In the genomic region with DNA sequence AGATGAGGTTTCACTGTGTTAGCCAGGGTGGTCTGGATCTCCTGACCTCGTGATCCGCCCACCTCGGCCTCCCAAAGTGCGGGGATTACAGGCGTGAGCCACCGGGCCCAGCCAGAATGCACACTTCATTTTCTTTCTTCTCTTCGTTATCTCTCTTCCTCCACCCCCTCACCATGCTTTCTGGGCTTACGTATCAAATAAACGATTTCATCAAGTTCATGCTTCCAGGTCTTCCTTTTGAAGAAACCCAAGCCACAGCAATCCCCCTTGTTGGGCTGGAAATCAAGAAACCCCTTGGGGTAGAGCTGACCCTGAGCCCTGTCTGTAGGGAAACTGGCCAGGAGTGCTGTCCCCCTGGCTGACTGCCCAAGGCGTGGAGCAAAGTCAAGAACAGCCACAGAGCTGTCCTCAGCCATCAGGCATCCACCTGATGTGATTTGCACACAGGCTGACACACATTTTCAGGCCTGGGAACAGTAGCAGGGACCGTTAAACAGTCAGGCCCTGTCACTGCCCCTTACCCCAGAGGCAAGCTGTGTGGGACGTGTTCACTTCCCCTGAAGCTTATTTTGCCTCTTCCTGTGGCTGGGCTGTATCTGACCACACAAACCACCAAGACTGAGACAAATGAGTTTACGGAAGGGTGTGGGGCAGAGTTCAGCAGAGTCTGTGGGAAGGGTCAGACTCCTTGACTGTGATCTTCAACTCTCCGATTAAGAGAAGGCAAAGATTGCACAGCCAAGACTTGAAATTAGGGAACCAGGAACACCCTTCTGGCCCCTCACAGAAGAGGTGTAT, we compare ENCODE assay signal across 9 cellular contexts. TPM values are rescaled to one million over a fixed set of nuclear protein-coding genes. Genes with fewer than 3 reads are reported as not detected.
DNase-seq lines count a peak whose midpoint lies in the region; ATAC-seq and TF ChIP-seq lines count a peak whose summit lies in the region.
"Had no signal": no experiment of that assay in that cellular context is flagged by ENCODE, and none has a peak within 500 bp of the region (broad histone marks: within the 10 kb centered on the region; RNA-seq: fewer than 3 reads in every experiment).

No MANE protein-coding gene starts in this region.

- peak; percentile 99 for ATAC-seq in GM21381 (IDR thresholded peaks at IDR 0.05; ENCODE audit: unreplicated experiment)
- ATAC-seq in heart left ventricle: peak; percentile 19 to 87 (median 78)

- H3K27ac ChIP-seq in heart left ventricle: peak overlapping the region; percentile 30 to 85 (median 60)

- peaks cover 0 to 46% (median 0%) of the 10 kb centered on the region in 9 donors for H3K27me3 ChIP-seq in heart left ventricle

- peak overlapping the region; percentile 56 for H3K4me3 Mint-ChIP-seq in activated CD4-positive, alpha-beta memory T cell treated with anti-CD3 and anti-CD28 coated beads, Interleukin-2, amount 10 ng/mL, durations not matched to agents 7 days and 5 days

- peak overlapping the region; percentile 99 for H3K27ac Mint-ChIP-seq in activated CD4-positive, alpha-beta memory T cell treated with anti-CD3 and anti-CD28 coated beads, Interleukin-2, amount 10 ng/mL, durations not matched to agents 7 days and 5 days

- peak; percentile 56 for DNase-seq in EH (ENCODE audit: low read depth)
- peak in 45 of 76 experiments; percentile 2 to 79 (median 24) for DNase-seq in HUDEP-2 (lab: John Stamatoyannopoulos, UW; ENCODE audit: unreplicated experiment in 76 of 76)
- DNase-seq in activated CD4-positive, alpha-beta memory T cell treated with anti-CD3 and anti-CD28 coated beads, Interleukin-2, amount 10 ng/mL, durations not matched to agents 7 days and 5 days: peak; percentile 90
- peak in 4 of 5 donors; percentile 44 to 73 (median 66) for DNase-seq in heart left ventricle
- peak; percentile 48 to 49 for DNase-seq in stimulated activated CD4-positive, alpha-beta T cell treated with anti-CD3 and anti-CD28 coated beads, Interleukin-2, amount 100 ng/mL, for 48 hours
- no peak for DNase-seq in NCI-H128 (lab: John Stamatoyannopoulos, UW; ENCODE audit: unreplicated experiment)
- no peak for DNase-seq in NCI-H446 (lab: John Stamatoyannopoulos, UW)

- peaks cover 45% of the 10 kb centered on the region for H3K36me3 Mint-ChIP-seq in activated CD4-positive, alpha-beta memory T cell treated with anti-CD3 and anti-CD28 coated beads, Interleukin-2, amount 10 ng/mL, durations not matched to agents 7 days and 5 days (ENCODE audit: low read depth)

- 24 to 29% (median 28%) methylated on average over 14 of the region's 14 CpGs for WGBS in heart left ventricle, 4 donors

- H3K4me1 ChIP-seq in heart left ventricle: peaks cover 0 to 32% (median 22%) of the 10 kb centered on the region in 12 donors

- peaks cover 24% of the 10 kb centered on the region for H3K9me3 Mint-ChIP-seq in activated CD4-positive, alpha-beta memory T cell treated with anti-CD3 and anti-CD28 coated beads, Interleukin-2, amount 10 ng/mL, durations not matched to agents 7 days and 5 days

- peaks cover 0 to 18% (median 7%) of the 10 kb centered on the region in 12 donors for H3K9me3 ChIP-seq in heart left ventricle

- no peak for TF ChIP-seq POLR2A in heart left ventricle (IDR thresholded peaks at IDR 0.05)

- TF ChIP-seq CTCF in heart left ventricle (IDR thresholded peaks at IDR 0.05): no peak

- H3K4me1 Mint-ChIP-seq in activated CD4-positive, alpha-beta memory T cell treated with anti-CD3 and anti-CD28 coated beads, Interleukin-2, amount 10 ng/mL, durations not matched to agents 7 days and 5 days: peaks cover 69% of the 10 kb centered on the region

- POLR2A ChIA-PET in activated CD4-positive, alpha-beta memory T cell treated with anti-CD3 and anti-CD28 coated beads, Interleukin-2, amount 10 ng/mL, durations not matched to agents 7 days and 5 days (lab: Charles Lee): interaction anchor here (0.8 to 2.5 kb wide), 10 partner anchors 9 to 164 kb away, joined by 3 to 18 read pairs (median 7); partner anchors contain the start of genes NCL and PTMA

- H3K27me3 Mint-ChIP-seq in activated CD4-positive, alpha-beta memory T cell treated with anti-CD3 and anti-CD28 coated beads, Interleukin-2, amount 10 ng/mL, durations not matched to agents 7 days and 5 days: peaks cover 10% of the 10 kb centered on the region

- intact Hi-C loops in heart left ventricle (cut with DNase I): no loop called here

- H3K36me3 ChIP-seq in heart left ventricle: no peaks in the 10 kb centered on the region

- H3K4me3 ChIP-seq in heart left ventricle: peak overlapping the region in 1 of 12 donors; percentile 15

- CTCF ChIA-PET in activated CD4-positive, alpha-beta memory T cell treated with anti-CD3 and anti-CD28 coated beads, Interleukin-2, amount 10 ng/mL, durations not matched to agents 7 days and 5 days (lab: Charles Lee): interaction anchor here (0.8 to 2.2 kb wide), 12 partner anchors 10 to 132 kb away, joined by 3 to 11 read pairs (median 4); partner anchors contain the start of gene NMUR1

RNA-seq across cellular contexts. Expression of gene NMUR1, which starts 15.1 kb away (rescaled TPM):
- total RNA-seq in activated CD4-positive, alpha-beta memory T cell treated with anti-CD3 and anti-CD28 coated beads, Interleukin-2, amount 10 ng/mL, durations not matched to agents 7 days and 5 days: 1 to 10 TPM; 3.4 to 3.9 TPM
- total RNA-seq in heart left ventricle: under 1 TPM in 7 of 9 donors, not detected in 2; 0.12 to 0.71 (median 0.53) TPM
- polyA plus RNA-seq in heart left ventricle: under 1 TPM; 0.10 to 0.23 TPM
- polyA plus RNA-seq: keratinocyte had no signal

RNA-seq across cellular contexts. Expression of gene TEX44, which starts 47.4 kb away (rescaled TPM):
- total RNA-seq in activated CD4-positive, alpha-beta memory T cell treated with anti-CD3 and anti-CD28 coated beads, Interleukin-2, amount 10 ng/mL, durations not matched to agents 7 days and 5 days: not detected
- total RNA-seq in heart left ventricle: not detected
- not detected for polyA plus RNA-seq in heart left ventricle
- polyA plus RNA-seq: keratinocyte had no signal

Comparison
In these comparisons a context has a peak if more than half of its experiments do, and no peak if none do; other contexts are left out.
1. DNase-seq: peak in EH (single experiment), HUDEP-2 (45 of 76), activated CD4-positive, alpha-beta memory T cell treated with anti-CD3 and anti-CD28 coated beads, Interleukin-2, amount 10 ng/mL, durations not matched to agents 7 days and 5 days (single experiment), heart left ventricle (4 of 5) and stimulated activated CD4-positive, alpha-beta T cell treated with anti-CD3 and anti-CD28 coated beads, Interleukin-2, amount 100 ng/mL, for 48 hours (2 of 2); none in NCI-H128 (single experiment) and NCI-H446 (0 of 2).